ENCODE assay signal across 8 cellular contexts in the genomic region with DNA sequence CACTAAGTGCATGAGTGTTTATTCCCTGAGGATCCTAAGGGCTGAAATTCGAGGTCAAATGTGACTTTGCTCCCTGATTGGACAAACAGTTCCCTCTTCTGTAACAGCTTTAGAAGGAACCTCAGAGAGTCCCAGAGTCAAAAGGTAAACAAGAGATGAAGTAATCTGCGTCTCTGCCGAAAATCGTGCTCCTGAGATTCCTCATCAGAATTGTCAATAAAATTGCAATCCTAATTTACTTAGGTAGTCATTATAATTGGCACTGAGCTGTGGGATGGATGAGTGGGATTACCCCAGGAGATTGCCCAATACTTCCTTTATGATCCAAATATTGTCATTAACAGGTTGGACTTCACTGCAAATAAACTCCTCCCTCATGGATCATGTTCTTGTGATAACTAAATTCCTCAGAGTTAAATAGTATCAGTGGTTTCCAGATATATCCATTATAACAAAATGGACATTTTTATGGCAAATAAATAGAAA. TPM values are rescaled to one million over a fixed set of nuclear protein-coding genes. Genes with fewer than 3 reads are reported as not detected.
DNase-seq lines count a peak whose midpoint lies in the region; ATAC-seq, FAIRE-seq and TF ChIP-seq lines count a peak whose summit lies in the region.

No MANE protein-coding gene starts in this region.

- H3K4me2 ChIP-seq in HepG2 (ENCODE audit: low read depth, low read length) = peak overlapping the region; percentile 81

- under 1% methylated on average over 4 of the region's 4 CpGs for WGBS in HepG2 (ENCODE audit: low lambda C conversion rate)
- WGBS in urinary bladder = 11% methylated on average over 4 of the region's 4 CpGs

- peaks cover 41% of the 10 kb centered on the region for H3K4me1 Mint-ChIP-seq in activated naive CD8-positive, alpha-beta T cell (ENCODE audit: low read depth)

- H3K9ac ChIP-seq in HepG2 (ENCODE audit: insufficient read depth, low read depth, low read length) = peak overlapping the region; percentile 81

- no peak for TF ChIP-seq POLR2A in HepG2 (IDR thresholded peaks at IDR 0.05; ENCODE audit: insufficient read depth in 1 of 2, low read depth in 2 of 2, low read length in 2 of 2)

- peak overlapping the region; percentile 93 for H3K4me3 Mint-ChIP-seq in activated naive CD8-positive, alpha-beta T cell

- in situ Hi-C loops in HepG2 (cut with HindIII; ENCODE audit: extremely low pct_ligation_motif_present, low pct_unique_long_range_greater_than_20kb) = no loop called here

- no peaks in the 10 kb centered on the region for H3K9me3 Mint-ChIP-seq in activated naive CD8-positive, alpha-beta T cell (ENCODE audit: low read depth)

- H3K27ac Mint-ChIP-seq in activated naive CD8-positive, alpha-beta T cell = peak overlapping the region; percentile 99

- H3K4me3 ChIP-seq in left ventricle myocardium inferior (peak overlapping the region; percentile 95), HepG2 (replicated peaks in 1 of 3; ENCODE audit: insufficient read depth in 1 of 3, low read depth in 2 of 3, low read length in 3 of 3) (peak overlapping the region; percentile 86 to 92 (median 90)), urinary bladder (ENCODE audit: low read depth, low read length) (peak overlapping the region; percentile 93)

- CTCF ChIA-PET in HepG2 (lab: Yijun Ruan, JAX; ENCODE audit: low intra/inter-chr PET ratio, low total read pairs) = no interaction called here

- intact Hi-C loops in left ventricle myocardium inferior (cut with micrococcal nuclease) (no loop called here), cardiac septum (cut with DNase I) (no loop called here), HepG2 (cut with micrococcal nuclease; ENCODE audit: unreplicated experiment) (loop anchor here (2.0 kb wide), 2 partner anchors 27 to 163 kb away; no protein-coding TSS in a partner anchor)

- BruUV-seq in HepG2 (replicated peaks; lab: Mats Ljungman, UMichigan) = TSS peak; percentile 92

- H2AFZ ChIP-seq in HepG2 (ENCODE audit: low read length) = peak overlapping the region; percentile 91

- TF ChIP-seq CTCF in left ventricle myocardium inferior (IDR thresholded peaks at IDR 0.05; ENCODE audit: borderline replicate concordance) = no peak
- TF ChIP-seq CTCF in HepG2 (CRISPR knock-in tag; IDR thresholded peaks at IDR 0.05) = no peak

- H3K36me3 Mint-ChIP-seq in activated naive CD8-positive, alpha-beta T cell = peaks cover 3% of the 10 kb centered on the region

- H4K20me1 ChIP-seq in HepG2 (ENCODE audit: insufficient read depth, low read length) = no peaks in the 10 kb centered on the region

- ATAC-seq in HepG2 (no peak), HG02852 (IDR thresholded peaks at IDR 0.05; ENCODE audit: unreplicated experiment) (no peak)

- H3K27me3 Mint-ChIP-seq in activated naive CD8-positive, alpha-beta T cell = no peaks in the 10 kb centered on the region

- H3K9me3 ChIP-seq in left ventricle myocardium inferior (replicated peaks) (no peaks in the 10 kb centered on the region), HepG2 (ENCODE audit: low read length) (no peaks in the 10 kb centered on the region)

- H3K4me1 ChIP-seq in left ventricle myocardium inferior = peaks cover 44% of the 10 kb centered on the region
- peaks cover 57% of the 10 kb centered on the region for H3K4me1 ChIP-seq in HepG2 (ENCODE audit: insufficient read depth, low read length)
- H3K4me1 ChIP-seq in urinary bladder (ENCODE audit: insufficient read depth) = no peaks in the 10 kb centered on the region

- POLR2A ChIA-PET in HepG2 (lab: Yijun Ruan, JAX) = interaction anchor here (1.0 to 1.7 kb wide), 5 partner anchors 9 to 161 kb away, joined by 4 to 5 read pairs (median 5); no protein-coding TSS in a partner anchor

- H3K79me2 ChIP-seq in HepG2 (ENCODE audit: insufficient read depth, low read length) = peaks cover 30% of the 10 kb centered on the region

- FAIRE-seq in HepG2 (lab: Jason Lieb, UNC) = no peak

- no peak for TF ChIP-seq RAD21 in HepG2 (CRISPR knock-in tag; IDR thresholded peaks at IDR 0.05)

- H3K36me3 ChIP-seq in left ventricle myocardium inferior = no peaks in the 10 kb centered on the region
- H3K36me3 ChIP-seq in HepG2 (replicated peaks in 1 of 2; ENCODE audit: control insufficient read depth in 1 of 2, insufficient read depth in 2 of 2, low read length in 2 of 2) = no peaks in the 10 kb centered on the region; a peak in 1 of 5 replicates
- no peaks in the 10 kb centered on the region for H3K36me3 ChIP-seq in urinary bladder (ENCODE audit: insufficient read depth)

- no peak for TF ChIP-seq EP300 in HepG2 (IDR thresholded peaks at IDR 0.05; ENCODE audit: low read depth in 2 of 2, low read length in 2 of 2)
- TF ChIP-seq EP300 in HepG2 (CRISPR knock-in tag; IDR thresholded peaks at IDR 0.05; ENCODE audit: borderline replicate concordance) = no peak

- H3K27ac ChIP-seq in left ventricle myocardium inferior (replicated peaks) = peak overlapping the region; percentile 94
- peak overlapping the region; percentile 81 for H3K27ac ChIP-seq in HepG2 (ENCODE audit: extremely low read length, insufficient read depth, low read length)
- no peak overlapping the region for H3K27ac ChIP-seq in urinary bladder (ENCODE audit: low read depth)

- H3K27me3 ChIP-seq in left ventricle myocardium inferior (ENCODE audit: low read depth) (no peaks in the 10 kb centered on the region), HepG2 (ENCODE audit: control insufficient read depth in 1 of 2, insufficient read depth in 2 of 2, low read length in 2 of 2) (no peaks in the 10 kb centered on the region; a peak in 1 of 5 replicates)

- DNase-seq in left ventricle myocardium inferior = no peak
- no peak for DNase-seq in cardiac septum (ENCODE audit: low spot score)
- no peak for DNase-seq in HepG2 (ENCODE audit: low spot score)
- no peak for DNase-seq in NCI-H2107 (lab: John Stamatoyannopoulos, UW)
- DNase-seq in cerebellar nuclear complex (lab: John Stamatoyannopoulos, UW) = no peak

TF ChIP-seq in HepG2, 621 proteins besides CTCF, POLR2A, EP300 and RAD21 (continues in another document):
- TF ChIP-seq CEBPG (CRISPR knock-in tag; IDR thresholded peaks at IDR 0.05) (peak; percentile 74; the same call in 1 of the 2 replicates), FOXK1 (CRISPR knock-in tag; IDR thresholded peaks at IDR 0.05; ENCODE audit: borderline replicate concordance, low read depth) (0 out of 2 replicates have a peak, but pooled peaks have one; percentile 18), RORA (CRISPR knock-in tag; IDR thresholded peaks at IDR 0.05) (no peak), NFYC (CRISPR knock-in tag; IDR thresholded peaks at IDR 0.05) (peak; percentile 35; the same call in 1 of the 2 replicates)

RNA-seq across cellular contexts. Expression of a gene that starts 0.9 kb away (rescaled TPM):
- 292 TPM for total RNA-seq in left ventricle myocardium inferior
- total RNA-seq in cardiac septum = 216 TPM
- total RNA-seq in HepG2 (2016; rRNA removed; fragmentation: Illumina TruSeq; extraction: Trizol) = 121 and 177 TPM in 2 replicates
- 31.2 TPM in 2 replicates for total RNA-seq in HepG2 (2016; cell fraction: cytosol; rRNA removed; fragmentation: Illumina TruSeq; extraction: Trizol; ENCODE audit: low read depth)
- total RNA-seq in HepG2 (2016; cell fraction: insoluble cytoplasmic fraction; rRNA removed; fragmentation: Illumina TruSeq; extraction: Trizol) = 125 and 187 TPM in 2 replicates
- total RNA-seq in HepG2 (2016; cell fraction: membrane; rRNA removed; fragmentation: Illumina TruSeq; extraction: Trizol) = 41.6 and 51.0 TPM in 2 replicates
- total RNA-seq in HepG2 (2016; cell fraction: nucleus; rRNA removed; fragmentation: Illumina TruSeq; extraction: Trizol) = 69.5 and 70.0 TPM in 2 replicates
- 45.3 and 58.7 TPM in 2 replicates for polyA plus RNA-seq in HepG2 (2011; rRNA removed)
- polyA plus RNA-seq in HepG2 (2011; cell fraction: cytosol; rRNA removed) = 39.6 and 47.4 TPM in 2 replicates
- 26.7 and 26.8 TPM in 2 replicates for polyA plus RNA-seq in HepG2 (2011; cell fraction: nucleus; rRNA removed)
- 65.3 and 92.3 TPM in 2 replicates for polyA plus RNA-seq in HepG2 (2012)
- polyA plus RNA-seq in HepG2 (2016; cell fraction: cytosol; fragmentation: Illumina TruSeq; extraction: Trizol; ENCODE audit: low read depth) = 25.2 and 26.0 TPM in 2 replicates
- polyA plus RNA-seq in HepG2 (2016; cell fraction: insoluble cytoplasmic fraction; fragmentation: Illumina TruSeq; extraction: Trizol; ENCODE audit: low read depth) = 158 and 174 TPM in 2 replicates
- 35.6 and 36.5 TPM in 2 replicates for polyA plus RNA-seq in HepG2 (2016; cell fraction: membrane; fragmentation: Illumina TruSeq; extraction: Trizol; ENCODE audit: low read depth)
- 85.8 and 89.0 TPM in 2 replicates for polyA plus RNA-seq in HepG2 (2016; cell fraction: nucleus; fragmentation: Illumina TruSeq; extraction: Trizol; ENCODE audit: insufficient read depth, low read depth)
- polyA minus RNA-seq in HepG2 (2011; rRNA and poly(A)+ RNA removed; ENCODE audit: low replicate concordance) = 19.3 and 19.7 TPM in 2 replicates
- polyA minus RNA-seq in HepG2 (2011; cell fraction: cytosol; rRNA and poly(A)+ RNA removed) = 26.4 and 32.6 TPM in 2 replicates
- 38.4 and 44.0 TPM in 2 replicates for polyA minus RNA-seq in HepG2 (2011; cell fraction: nucleus; rRNA and poly(A)+ RNA removed)
- 80.7 TPM for total RNA-seq in urinary bladder
- polyA plus RNA-seq in urinary bladder = 142 TPM

RNA-seq across cellular contexts. Expression of a gene that starts 56.3 kb away (rescaled TPM):
- total RNA-seq in left ventricle myocardium inferior (0.14 TPM), cardiac septum (0.22 TPM), HepG2 (2016; rRNA removed; fragmentation: Illumina TruSeq; extraction: Trizol) (not detected in 2 replicates), urinary bladder (1.4 TPM)
- total RNA-seq in HepG2 (2016; cell fraction: cytosol; rRNA removed; fragmentation: Illumina TruSeq; extraction: Trizol; ENCODE audit: low read depth) = not detected in 2 replicates
- 0.13 and 0.19 TPM in 2 replicates for total RNA-seq in HepG2 (2016; cell fraction: insoluble cytoplasmic fraction; rRNA removed; fragmentation: Illumina TruSeq; extraction: Trizol)
- not detected in 2 replicates for total RNA-seq in HepG2 (2016; cell fraction: membrane; rRNA removed; fragmentation: Illumina TruSeq; extraction: Trizol)
- total RNA-seq in HepG2 (2016; cell fraction: nucleus; rRNA removed; fragmentation: Illumina TruSeq; extraction: Trizol) = 0.28 TPM in 1 of 2 replicates, not detected in the other
- polyA plus RNA-seq in HepG2 (2011; rRNA removed) (0.01 TPM in 1 of 2 replicates, not detected in the other), urinary bladder (0.58 TPM)
- polyA plus RNA-seq in HepG2 (2011; cell fraction: cytosol; rRNA removed) = under 0.01 TPM in 2 replicates
- polyA plus RNA-seq in HepG2 (2011; cell fraction: nucleus; rRNA removed) = 0.02 and 0.06 TPM in 2 replicates
- polyA plus RNA-seq in HepG2 (2012) = 0.01 and 0.03 TPM in 2 replicates
- not detected in 2 replicates for polyA plus RNA-seq in HepG2 (2016; cell fraction: cytosol; fragmentation: Illumina TruSeq; extraction: Trizol; ENCODE audit: low read depth)
- not detected in 2 replicates for polyA plus RNA-seq in HepG2 (2016; cell fraction: insoluble cytoplasmic fraction; fragmentation: Illumina TruSeq; extraction: Trizol; ENCODE audit: low read depth)
- polyA plus RNA-seq in HepG2 (2016; cell fraction: membrane; fragmentation: Illumina TruSeq; extraction: Trizol; ENCODE audit: low read depth) = not detected in 2 replicates
- polyA plus RNA-seq in HepG2 (2016; cell fraction: nucleus; fragmentation: Illumina TruSeq; extraction: Trizol; ENCODE audit: insufficient read depth, low read depth) = not detected in 2 replicates
- polyA minus RNA-seq in HepG2 (2011; rRNA and poly(A)+ RNA removed; ENCODE audit: low replicate concordance) = 0.02 and 0.05 TPM in 2 replicates
- not detected in 2 replicates for polyA minus RNA-seq in HepG2 (2011; cell fraction: cytosol; rRNA and poly(A)+ RNA removed)
- 0.12 and 0.13 TPM in 2 replicates for polyA minus RNA-seq in HepG2 (2011; cell fraction: nucleus; rRNA and poly(A)+ RNA removed)
